ENCODE assay signal across 16 cellular contexts in the genomic region with DNA sequence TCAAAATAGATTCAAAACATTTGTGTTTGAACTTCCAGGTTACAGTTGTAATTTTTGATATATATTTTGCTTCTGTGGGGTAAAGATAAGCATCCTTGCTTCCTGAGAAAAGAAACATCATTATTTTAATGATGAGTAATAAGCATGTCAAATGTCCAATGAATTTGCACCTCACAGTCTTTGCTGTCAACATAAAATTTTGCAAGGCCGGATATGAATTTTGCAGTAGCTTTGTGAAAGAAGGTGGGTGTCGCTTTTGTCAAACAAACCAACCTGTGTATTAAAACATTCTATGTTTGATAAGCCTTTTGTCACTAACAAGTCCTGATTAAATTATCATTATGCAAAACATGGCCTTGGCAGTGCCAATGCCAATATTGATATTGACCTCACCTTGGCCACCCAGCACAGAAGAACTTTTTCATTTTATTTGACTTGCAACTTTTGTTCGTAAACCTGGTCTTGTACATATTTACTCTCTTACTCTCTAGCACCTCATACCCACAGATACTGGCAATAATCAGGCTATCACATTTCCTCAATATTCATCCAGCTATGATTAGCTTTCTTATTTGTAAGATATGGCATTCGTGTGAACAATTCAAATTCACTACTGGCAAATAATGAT.
DNase-seq lines count a peak whose midpoint lies in the region; ATAC-seq and TF ChIP-seq lines count a peak whose summit lies in the region.
"Had no signal": no experiment of that assay in that cellular context is flagged by ENCODE, and none has a peak within 500 bp of the region (broad histone marks: within the 10 kb centered on the region; RNA-seq: fewer than 3 reads in every experiment).

No MANE protein-coding gene starts in this region.

- no peaks in the 10 kb centered on the region for H3K9me2 ChIP-seq in PC-3 (replicated peaks; ENCODE audit: low read length)

- no peak for TF ChIP-seq CTCF in PC-3 (conservative IDR thresholded peaks at IDR 0.05; ENCODE audit: low read depth, low read length)
- no peak for TF ChIP-seq CTCF in mucosa of descending colon (IDR thresholded peaks at IDR 0.05)
- TF ChIP-seq CTCF in tibial nerve (IDR thresholded peaks at IDR 0.05) = no peak

- no peak overlapping the region for H3K4me3 ChIP-seq in PC-3 (ENCODE audit: low read length)
- H3K4me3 ChIP-seq in mucosa of descending colon = no peak overlapping the region
- H3K4me3 ChIP-seq in tibial nerve = no peak overlapping the region
- H3K4me3 ChIP-seq: BLaER1, HAP-1 had no signal

- DNase-seq in DMS53 (lab: John Stamatoyannopoulos, UW) (peak; percentile 7), DMS53 treated with DMSO at 0.1 percent for 48 hours (lab: John Stamatoyannopoulos, UW; ENCODE audit: unreplicated experiment) (no peak), PC-3 (no peak), mucosa of descending colon (no peak), tibial nerve (ENCODE audit: low spot score in 2 of 2) (no peak), A172 (ENCODE audit: low spot score) (no peak)
- DNase-seq: AML-193; CD4-positive, CD25-positive, alpha-beta regulatory T cell; DND-41; GDM1; GOT3 had no signal

- 91% methylated on average over 4 of the region's 4 CpGs for WGBS in tibial nerve, 2 donors

- no peak overlapping the region for H3K27ac ChIP-seq in PC-3 (ENCODE audit: low read length)
- H3K27ac ChIP-seq in tibial nerve = no peak overlapping the region
- H3K27ac ChIP-seq: 22Rv1, BLaER1 had no signal

- no peak for TF ChIP-seq EP300 in tibial nerve (IDR thresholded peaks at IDR 0.05)

- H3K4me1 ChIP-seq in PC-3 (ENCODE audit: insufficient read depth, low read length) (peaks cover 8% of the 10 kb centered on the region; the same call in 1 of the 2 replicates), mucosa of descending colon (ENCODE audit: low read depth) (no peaks in the 10 kb centered on the region), tibial nerve (no peaks in the 10 kb centered on the region)
- H3K4me1 ChIP-seq: BLaER1 had no signal

- no peaks in the 10 kb centered on the region for H3F3A ChIP-seq in PC-3 (ENCODE audit: low read length, unreplicated experiment)

- H3K9ac ChIP-seq in PC-3 (ENCODE audit: low read length) = no peak overlapping the region
- H3K9ac ChIP-seq: BLaER1 had no signal

- BruUV-seq in PC-3 (replicated peaks; lab: Mats Ljungman, UMichigan) = no TSS peak

- no peak overlapping the region for H3K4me2 ChIP-seq in PC-3 (ENCODE audit: low read length)
- H3K4me2 ChIP-seq: BLaER1 had no signal

- POLR2A ChIA-PET in PC-3 (lab: Charles Lee; ENCODE audit: unreplicated experiment) = no interaction called here

- no peak for TF ChIP-seq POLR2A in tibial nerve (IDR thresholded peaks at IDR 0.05)

- H3K36me3 ChIP-seq in PC-3 (ENCODE audit: low read depth, low read length) (no peaks in the 10 kb centered on the region), mucosa of descending colon (ENCODE audit: low read depth) (no peaks in the 10 kb centered on the region), tibial nerve (no peaks in the 10 kb centered on the region)
- H3K36me3 ChIP-seq: BLaER1, HAP-1 had no signal

- no peaks in the 10 kb centered on the region for H3K27me3 ChIP-seq in PC-3 (ENCODE audit: low read length)
- no peaks in the 10 kb centered on the region for H3K27me3 ChIP-seq in tibial nerve
- H3K27me3 ChIP-seq: BLaER1 had no signal

- CTCF ChIA-PET in PC-3 (lab: Charles Lee) = no interaction called here

- H4K20me1 ChIP-seq in PC-3 (ENCODE audit: low read length) = no peaks in the 10 kb centered on the region
- H4K20me1 ChIP-seq: BLaER1 had no signal

- intact Hi-C loops in PC-3 (cut with micrococcal nuclease) (no loop called here), mucosa of descending colon (cut with DNase I, micrococcal nuclease) (no loop called here)

- H2AFZ ChIP-seq in PC-3 (ENCODE audit: low read length) = no peak overlapping the region

- H3K9me3 ChIP-seq in PC-3 (ENCODE audit: low read length) = no peaks in the 10 kb centered on the region
- no peaks in the 10 kb centered on the region for H3K9me3 ChIP-seq in mucosa of descending colon
- no peaks in the 10 kb centered on the region for H3K9me3 ChIP-seq in tibial nerve
- H3K9me3 ChIP-seq: BLaER1, HAP-1 had no signal

- ATAC-seq in PC-3 (peak; percentile 46; the same call in 1 of the 2 replicates), mucosa of descending colon (peak; percentile 69), GM19452 (IDR thresholded peaks at IDR 0.05; ENCODE audit: unreplicated experiment) (no peak)
- ATAC-seq: HepG2 had no signal

- no peaks in the 10 kb centered on the region for H3K79me2 ChIP-seq in PC-3 (ENCODE audit: low read length)
